ENCODE assay signal across 17 cellular contexts in genomic region chr4:158164849-158165248, GRCh38. TPM values are rescaled to one million over a fixed set of nuclear protein-coding genes. Genes with fewer than 3 reads are reported as not detected.
DNase-seq lines count a peak whose midpoint lies in the region; ATAC-seq, FAIRE-seq and TF ChIP-seq lines count a peak whose summit lies in the region.
"Had no signal": no experiment of that assay in that cellular context is flagged by ENCODE, and none has a peak within 500 bp of the region (broad histone marks: within the 10 kb centered on the region; RNA-seq: fewer than 3 reads in every experiment).

No MANE protein-coding gene starts in this region.

- H3K9me1 ChIP-seq in endothelial cell of umbilical vein (replicated peaks; ENCODE audit: control insufficient read depth, extremely low read depth, insufficient read depth, low read length): no peaks in the 10 kb centered on the region

- peaks cover 85% of the 10 kb centered on the region for H3K79me2 ChIP-seq in endothelial cell of umbilical vein (ENCODE audit: control insufficient read depth, insufficient read depth, low read length)

- H3K4me3 ChIP-seq in endothelial cell of umbilical vein (replicated peaks in 1 of 3; ENCODE audit: insufficient read depth in 1 of 3, low read depth in 1 of 3, low read length in 3 of 3): peak overlapping the region in 2 of 3 experiments; percentile 53 to 94
- H3K4me3 ChIP-seq in transverse colon: peak overlapping the region in 1 of 4 donors; percentile 18
- no peak overlapping the region for H3K4me3 ChIP-seq in left lung
- no peak overlapping the region for H3K4me3 ChIP-seq in brain microvascular endothelial cell (ENCODE audit: low read depth, low read length)
- H3K4me3 ChIP-seq: pancreas had no signal

- H2AFZ ChIP-seq in endothelial cell of umbilical vein (ENCODE audit: low read depth, low read length): no peak overlapping the region

- H3K27me3 ChIP-seq in endothelial cell of umbilical vein (ENCODE audit: control insufficient read depth in 2 of 2, insufficient read depth in 2 of 2, low read length in 2 of 2) (no peaks in the 10 kb centered on the region), transverse colon (no peaks in the 10 kb centered on the region), left lung (no peaks in the 10 kb centered on the region), brain microvascular endothelial cell (replicated peaks) (no peaks in the 10 kb centered on the region)
- H3K27me3 ChIP-seq: pancreas had no signal

- TF ChIP-seq CTCF in endothelial cell of umbilical vein (IDR thresholded peaks at IDR 0.05; ENCODE audit: extremely low read depth in 1 of 2, insufficient read depth in 1 of 2, low read depth in 1 of 2, low read length in 2 of 2): no peak
- no peak for TF ChIP-seq CTCF in neural crest cell (conservative IDR thresholded peaks at IDR 0.05)
- TF ChIP-seq CTCF in transverse colon (IDR thresholded peaks at IDR 0.05): no peak
- TF ChIP-seq CTCF in left lung (IDR thresholded peaks at IDR 0.05): no peak
- TF ChIP-seq CTCF in brain microvascular endothelial cell (IDR thresholded peaks at IDR 0.05; ENCODE audit: low read depth, low read length, missing control alignments): no peak

- CTCF ChIA-PET in endothelial cell of umbilical vein (lab: Charles Lee): interaction anchor here (0.8 to 1.7 kb wide), 3 partner anchors 144 to 174 kb away, joined by 3 to 7 read pairs (median 3); no protein-coding TSS in a partner anchor

- peak overlapping the region; percentile 73 for H3K4me3 Mint-ChIP-seq in neural crest cell
- H3K4me3 Mint-ChIP-seq: activated B cell treated with CpG ODN at 0.5 μM for 24 hours; effector memory CD8-positive, alpha-beta T cell; stimulated activated naive CD8-positive, alpha-beta T cell treated with anti-CD3 and anti-CD28 coated beads, Interleukin-15, amount 100 ng/mL, for 72 hours; T-helper 1 cell treated with Interleukin-12 subunit alpha and Interleukin-12 subunit beta and Interleukin-4 antibody, amounts not matched to agents 30 μg/mL and 1 μg/mL, for 36 hours had no signal

- TF ChIP-seq EP300 in transverse colon (IDR thresholded peaks at IDR 0.05; ENCODE audit: low read depth): no peak

- no peaks in the 10 kb centered on the region for H4K20me1 ChIP-seq in endothelial cell of umbilical vein (replicated peaks; ENCODE audit: control insufficient read depth, extremely low read depth, insufficient read depth, low read length)

- DNase-seq in amniotic epithelial cell (ENCODE audit: low read depth): peak; percentile 21
- DNase-seq in endothelial cell of umbilical vein (ENCODE audit: low read depth, low spot score): peak; percentile 60
- DNase-seq in neural crest cell (ENCODE audit: low read depth, low spot score): no peak
- no peak for DNase-seq in transverse colon
- no peak for DNase-seq in left lung
- no peak for DNase-seq in cerebellum (ENCODE audit: low spot score)
- no peak for DNase-seq in brain microvascular endothelial cell
- DNase-seq: activated B cell treated with CpG ODN at 0.5 μM for 24 hours; activated effector memory CD4-positive, alpha-beta T cell treated with Interleukin-2 at 50 U/mL for 16 hours; effector memory CD8-positive, alpha-beta T cell; mesendoderm; NCI-H774; pancreas; stimulated activated naive CD8-positive, alpha-beta T cell treated with anti-CD3 and anti-CD28 coated beads, Interleukin-15, amount 100 ng/mL, for 72 hours had no signal

- H3K36me3 ChIP-seq in endothelial cell of umbilical vein (ENCODE audit: control insufficient read depth in 2 of 2, extremely low read depth in 1 of 2, insufficient read depth in 2 of 2, low read length in 2 of 2) (peaks cover 0 to 2% of the 10 kb centered on the region in 2 experiments), transverse colon (no peaks in the 10 kb centered on the region), left lung (no peaks in the 10 kb centered on the region), brain microvascular endothelial cell (replicated peaks) (no peaks in the 10 kb centered on the region)
- H3K36me3 ChIP-seq: pancreas had no signal

- H3K9me3 ChIP-seq in endothelial cell of umbilical vein (replicated peaks; ENCODE audit: control insufficient read depth, insufficient read depth, low read length): no peaks in the 10 kb centered on the region
- no peaks in the 10 kb centered on the region for H3K9me3 ChIP-seq in transverse colon
- no peaks in the 10 kb centered on the region for H3K9me3 ChIP-seq in left lung
- H3K9me3 ChIP-seq: pancreas had no signal

- FAIRE-seq in endothelial cell of umbilical vein (lab: Jason Lieb, UNC): no peak

- peak overlapping the region; percentile 30 for H3K27ac ChIP-seq in endothelial cell of umbilical vein (ENCODE audit: insufficient read depth, low read depth, low read length)
- H3K27ac ChIP-seq in transverse colon: peak overlapping the region; percentile 16 to 81 (median 68)
- no peak overlapping the region for H3K27ac ChIP-seq in left lung
- no peak overlapping the region for H3K27ac ChIP-seq in brain microvascular endothelial cell
- H3K27ac ChIP-seq: C4-2B, pancreas, RWPE1 had no signal

- dilution Hi-C loops in endothelial cell of umbilical vein (cut with MboI; ENCODE audit: extremely low pct_ligation_motif_present, low sequenced_read_pairs): loop anchor here (25.0 kb wide), 1 partner anchor 153 kb away; no protein-coding TSS in a partner anchor

- 39 to 59% methylated on average over 3 of the region's 3 CpGs for WGBS in transverse colon (ENCODE audit: low coverage in 1 of 2), 2 donors

- H3K4me2 ChIP-seq in endothelial cell of umbilical vein (ENCODE audit: insufficient read depth, low read length): peak overlapping the region; percentile 92

- peak overlapping the region; percentile 62 for H3K9ac ChIP-seq in endothelial cell of umbilical vein (replicated peaks; ENCODE audit: extremely low read depth, insufficient read depth, low read length)

- POLR2A ChIA-PET in endothelial cell of umbilical vein (lab: Charles Lee): no interaction called here

- BruUV-seq in endothelial cell of umbilical vein (replicated peaks; lab: Mats Ljungman, UMichigan): no TSS peak

- H3K4me1 Mint-ChIP-seq in neural crest cell: peaks cover 64% of the 10 kb centered on the region
- H3K4me1 Mint-ChIP-seq: activated B cell treated with CpG ODN at 0.5 μM for 24 hours; stimulated activated naive CD8-positive, alpha-beta T cell treated with anti-CD3 and anti-CD28 coated beads, Interleukin-15, amount 100 ng/mL, for 72 hours had no signal

- H3K27ac Mint-ChIP-seq in neural crest cell (ENCODE audit: unreplicated experiment): peak overlapping the region; percentile 3
- H3K27ac Mint-ChIP-seq: activated B cell treated with CpG ODN at 0.5 μM for 24 hours; effector memory CD8-positive, alpha-beta T cell; stimulated activated naive CD8-positive, alpha-beta T cell treated with anti-CD3 and anti-CD28 coated beads, Interleukin-15, amount 100 ng/mL, for 72 hours; T-helper 1 cell treated with Interleukin-12 subunit alpha and Interleukin-12 subunit beta and Interleukin-4 antibody, amounts not matched to agents 30 μg/mL and 1 μg/mL, for 36 hours had no signal

- no peak for TF ChIP-seq POLR2A in endothelial cell of umbilical vein (IDR thresholded peaks at IDR 0.05; ENCODE audit: low read depth, low read length)
- no peak for TF ChIP-seq POLR2A in transverse colon (IDR thresholded peaks at IDR 0.05)

- H3K27me3 Mint-ChIP-seq in neural crest cell (ENCODE audit: low read depth): no peaks in the 10 kb centered on the region
- H3K27me3 Mint-ChIP-seq: effector memory CD8-positive, alpha-beta T cell had no signal

- no peak for ATAC-seq in left lung
- ATAC-seq: effector memory CD8-positive, alpha-beta T cell; stimulated activated naive CD8-positive, alpha-beta T cell treated with anti-CD3 and anti-CD28 coated beads, Interleukin-15, amount 100 ng/mL, for 72 hours had no signal

- H3K4me1 ChIP-seq in endothelial cell of umbilical vein (ENCODE audit: control insufficient read depth, extremely low read depth, insufficient read depth, low read length): peaks cover 74% of the 10 kb centered on the region
- H3K4me1 ChIP-seq in transverse colon: peaks cover 0 to 13% (median 0%) of the 10 kb centered on the region in 4 donors
- peaks cover 0 to 30% of the 10 kb centered on the region in 2 donors for H3K4me1 ChIP-seq in left lung

- no peaks in the 10 kb centered on the region for H3K36me3 Mint-ChIP-seq in neural crest cell (ENCODE audit: low read depth)

- intact Hi-C loops in endothelial cell of umbilical vein (cut with micrococcal nuclease) (no loop called here), transverse colon (cut with DNase I; ENCODE audit: low total_unique reads) (no loop called here), left lung (cut with DNase I) (no loop called here)

- H3K9me3 Mint-ChIP-seq in neural crest cell: peaks cover 2% of the 10 kb centered on the region
- H3K9me3 Mint-ChIP-seq: activated B cell treated with CpG ODN at 0.5 μM for 24 hours; stimulated activated naive CD8-positive, alpha-beta T cell treated with anti-CD3 and anti-CD28 coated beads, Interleukin-15, amount 100 ng/mL, for 72 hours; T-helper 1 cell treated with Interleukin-12 subunit alpha and Interleukin-12 subunit beta and Interleukin-4 antibody, amounts not matched to agents 30 μg/mL and 1 μg/mL, for 36 hours had no signal

- in situ Hi-C loops in transverse colon (cut with MboI; ENCODE audit: low pct_ligation_motif_present in 1 of 4, low pct_unique_long_range_greater_than_20kb in 1 of 4, low sequenced_read_pairs in 3 of 4) (loop anchor here (5.0 to 25.0 kb wide), 4 partner anchors 150 to 178 kb away; no protein-coding TSS in a partner anchor), brain microvascular endothelial cell (cut with HindIII; ENCODE audit: low pct_ligation_motif_present, low sequenced_read_pairs) (no loop called here)

RNA-seq across cellular contexts. Expression of gene GASK1B, which starts 8.0 kb away (rescaled TPM):
- total RNA-seq in endothelial cell of umbilical vein: 235 and 238 TPM in 2 replicates
- polyA plus RNA-seq in endothelial cell of umbilical vein: 141 and 160 TPM in 2 replicates
- polyA plus RNA-seq in endothelial cell of umbilical vein (2011; cell fraction: cytosol; rRNA removed): 95.6 and 113 TPM in 2 replicates
- polyA plus RNA-seq in endothelial cell of umbilical vein (2011; cell fraction: nucleus; rRNA removed): 127 and 148 TPM in 2 replicates
- polyA plus RNA-seq in endothelial cell of umbilical vein (2012): 142 and 143 TPM in 2 replicates
- polyA minus RNA-seq in endothelial cell of umbilical vein: 352 and 369 TPM in 2 replicates
- polyA minus RNA-seq in endothelial cell of umbilical vein (2011; cell fraction: cytosol; rRNA and poly(A)+ RNA removed): not detected
- polyA minus RNA-seq in endothelial cell of umbilical vein (2011; cell fraction: nucleus; rRNA and poly(A)+ RNA removed): 427 and 439 TPM in 2 replicates
- 8.7 and 8.8 TPM in 2 replicates for total RNA-seq in neural crest cell
- total RNA-seq in transverse colon: 10 to 100 TPM in 3 of 4 donors, 1 to 10 TPM in 1; 7.9 to 22.5 (median 14.1) TPM
- 10 to 100 TPM; 41.5 to 56.8 TPM for total RNA-seq in left lung
- total RNA-seq in cerebellum: 30.6 TPM
- total RNA-seq: activated B cell treated with CpG ODN at 0.5 μM for 24 hours had no signal

RNA-seq across cellular contexts. Expression of gene TMEM144, which starts 45.4 kb away (rescaled TPM):
- 23.0 and 23.9 TPM in 2 replicates for total RNA-seq in endothelial cell of umbilical vein
- polyA plus RNA-seq in endothelial cell of umbilical vein: 10.5 and 10.6 TPM in 2 replicates
- polyA plus RNA-seq in endothelial cell of umbilical vein (2011; cell fraction: cytosol; rRNA removed): 2.3 and 3.1 TPM in 2 replicates
- 78.6 and 80.6 TPM in 2 replicates for polyA plus RNA-seq in endothelial cell of umbilical vein (2011; cell fraction: nucleus; rRNA removed)
- 5.2 and 5.6 TPM in 2 replicates for polyA plus RNA-seq in endothelial cell of umbilical vein (2012)
- polyA minus RNA-seq in endothelial cell of umbilical vein: 70.2 and 95.2 TPM in 2 replicates
- polyA minus RNA-seq in endothelial cell of umbilical vein (2011; cell fraction: cytosol; rRNA and poly(A)+ RNA removed): 2.2 TPM
- polyA minus RNA-seq in endothelial cell of umbilical vein (2011; cell fraction: nucleus; rRNA and poly(A)+ RNA removed): 156 and 223 TPM in 2 replicates
- total RNA-seq in neural crest cell: 1.6 and 1.8 TPM in 2 replicates
- total RNA-seq in transverse colon: 10 to 100 TPM in 3 of 4 donors, 1 to 10 TPM in 1; 2.2 to 26.9 (median 21.2) TPM
- total RNA-seq in left lung: 10 to 100 TPM; 13.9 to 16.8 TPM
- total RNA-seq in cerebellum: 4.0 TPM
- total RNA-seq: activated B cell treated with CpG ODN at 0.5 μM for 24 hours had no signal

Comparison
In these comparisons a context has a peak if more than half of its experiments do, and no peak if none do; other contexts are left out.
1. DNase-seq: peak in amniotic epithelial cell (single experiment) and endothelial cell of umbilical vein (single experiment); none in neural crest cell (single experiment), transverse colon (single experiment), left lung (0 of 2), cerebellum (single experiment) and brain microvascular endothelial cell (single experiment).
2. H3K27ac ChIP-seq: peak in endothelial cell of umbilical vein (single experiment) and transverse colon (4 of 4); none in left lung (0 of 2) and brain microvascular endothelial cell (single experiment).
3. H3K4me3 ChIP-seq: peak in endothelial cell of umbilical vein (2 of 3); none in left lung (0 of 2) and brain microvascular endothelial cell (single experiment).